Comparison of ENCODE assay signal across 18 cellular contexts in the genomic region with DNA sequence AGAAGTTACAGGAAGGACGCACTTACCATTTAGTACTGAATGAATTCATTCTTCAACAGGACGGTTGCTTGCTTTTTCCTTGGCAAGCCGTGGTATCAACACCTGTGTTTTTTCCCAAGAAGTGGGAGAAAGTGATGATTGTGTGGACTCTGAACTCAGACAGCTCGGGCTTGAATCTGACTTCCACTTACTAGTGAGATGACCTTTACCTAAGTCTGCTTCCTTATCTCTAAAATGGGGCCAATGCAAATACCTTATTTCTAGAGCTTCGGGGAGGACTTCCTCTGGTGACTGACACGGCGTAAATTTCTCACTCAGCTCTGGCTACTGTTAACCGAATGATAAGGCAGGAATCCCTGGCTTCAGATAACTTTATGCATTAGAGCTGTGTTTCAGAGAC.
A peak's percentile ranks its signal among the peaks of the same experiment; 100 is the strongest.
DNase-seq lines count a peak whose midpoint lies in the region; ATAC-seq, FAIRE-seq and TF ChIP-seq lines count a peak whose summit lies in the region.
"Had no signal": no experiment of that assay in that cellular context is flagged by ENCODE, and none has a peak within 500 bp of the region (broad histone marks: within the 10 kb centered on the region; RNA-seq: fewer than 3 reads in every experiment).

No MANE protein-coding gene starts in this region.

- H2AFZ ChIP-seq in K562 (ENCODE audit: low read depth, low read length) (no peak overlapping the region), osteoblast (ENCODE audit: low read length) (peak overlapping the region; percentile 60)

- H3K27me3 ChIP-seq in K562 (ENCODE audit: control insufficient read depth in 2 of 2, insufficient read depth in 2 of 2, low read length in 2 of 2) (peaks cover 12 to 30% of the 10 kb centered on the region in 2 experiments), osteoblast (ENCODE audit: insufficient read depth, low read length) (no peaks in the 10 kb centered on the region)
- H3K27me3 ChIP-seq: adrenal gland, BLaER1 had no signal

- H3K9me3 ChIP-seq in K562 (replicated peaks; ENCODE audit: control insufficient read depth, insufficient read depth, low read depth, low read length), result no peaks in the 10 kb centered on the region
- no peaks in the 10 kb centered on the region for H3K9me3 ChIP-seq in osteoblast (ENCODE audit: low read depth, low read length)
- H3K9me3 ChIP-seq: adrenal gland, BLaER1, heart right ventricle, prostate gland, spleen had no signal

- no peak overlapping the region for H3K9ac ChIP-seq in K562 (ENCODE audit: insufficient read depth in 1 of 2, low read depth in 2 of 2, low read length in 2 of 2)
- H3K9ac ChIP-seq: BLaER1 had no signal

- POLR2A ChIA-PET in K562 (lab: Yijun Ruan, JAX), result interaction anchor here (1.0 to 1.1 kb wide), 2 partner anchors 31 to 192 kb away, joined by 4 to 6 read pairs; no protein-coding TSS in a partner anchor

- 2% methylated on average over 8 of the region's 8 CpGs for WGBS in K562 (ENCODE audit: insufficient coverage, low coverage, missing lambda C conversion rate)

- CTCF ChIA-PET in K562 (lab: Yijun Ruan, JAX; ENCODE audit: low intra/inter-chr PET ratio), result no interaction called here

- TF ChIP-seq EP300 in K562 (IDR thresholded peaks at IDR 0.05; ENCODE audit: low read length), result no peak

- H3K4me2 ChIP-seq in K562 (ENCODE audit: insufficient read depth, low read length), result peak overlapping the region; percentile 12; the same call in 1 of the 2 replicates
- peak overlapping the region; percentile 61 for H3K4me2 ChIP-seq in osteoblast (ENCODE audit: insufficient read depth, low read length)
- H3K4me2 ChIP-seq: BLaER1 had no signal

- TF ChIP-seq RAD21 in K562 (CRISPR knock-in tag; conservative IDR thresholded peaks at IDR 0.05 in 1 of 2, IDR thresholded peaks at IDR 0.05 in 1 of 2), result no peak

- no peaks in the 10 kb centered on the region for H3K9me1 ChIP-seq in K562 (ENCODE audit: control insufficient read depth, insufficient read depth, low read length)

- 0 out of 2 replicates have a peak, but pooled peaks cover 7% of the 10 kb centered on the region for H4K20me1 ChIP-seq in K562 (replicated peaks; ENCODE audit: control insufficient read depth, insufficient read depth, low read length)
- H4K20me1 ChIP-seq in osteoblast (ENCODE audit: insufficient read depth, low read length), result no peaks in the 10 kb centered on the region
- H4K20me1 ChIP-seq: BLaER1 had no signal

- H3K4me1 ChIP-seq in K562 (replicated peaks in 1 of 2; ENCODE audit: control insufficient read depth in 2 of 2, insufficient read depth in 2 of 2, low read length in 2 of 2) (peaks cover 0 to 7% of the 10 kb centered on the region in 2 experiments; a peak in 2 of 5 replicates), osteoblast (ENCODE audit: insufficient read depth, low read length) (peaks cover 25% of the 10 kb centered on the region)
- H3K4me1 ChIP-seq: adrenal gland, spleen had no signal

- H3K36me3 ChIP-seq in K562 (ENCODE audit: control insufficient read depth, insufficient read depth, low read length) (no peaks in the 10 kb centered on the region), osteoblast (ENCODE audit: insufficient read depth, low read length) (no peaks in the 10 kb centered on the region)
- H3K36me3 ChIP-seq: adrenal gland, BLaER1, heart right ventricle, prostate gland, spleen had no signal

- DNase-seq in SKM-1 treated with dmso at 0.1 percent for 144 hours (lab: John Stamatoyannopoulos, UW; ENCODE audit: unreplicated experiment), result peak; percentile 25
- DNase-seq in SKM-1 (lab: John Stamatoyannopoulos, UW; ENCODE audit: unreplicated experiment), result no peak
- peak; percentile 30 for DNase-seq in NB4 (ENCODE audit: low read depth)
- DNase-seq in K562 (ENCODE audit: extremely low read depth in 1 of 4, low spot score in 3 of 4), result peak in 2 of 4 experiments; percentile 7 to 19
- no peak for DNase-seq in osteoblast (ENCODE audit: insufficient read length, low spot score, missing footprints)
- DNase-seq in NCI-H1048 (lab: John Stamatoyannopoulos, UW), result no peak
- no peak for DNase-seq in central memory CD4-positive, alpha-beta T cell
- DNase-seq in AML-193 (lab: John Stamatoyannopoulos, UW), result no peak
- DNase-seq: 8988T; adrenal gland; GDM1; heart right ventricle; naive thymus-derived CD4-positive, alpha-beta T cell; spleen had no signal

- FAIRE-seq in K562 (lab: Jason Lieb, UNC), result no peak
- FAIRE-seq: RCC 7860 had no signal

- no peak overlapping the region for H3K4me3 ChIP-seq in NB4 (ENCODE audit: low read depth, low read length)
- H3K4me3 ChIP-seq in K562, result no peak overlapping the region
- H3K4me3 ChIP-seq in osteoblast (ENCODE audit: insufficient read depth, low read length), result no peak overlapping the region
- H3K4me3 ChIP-seq: adrenal gland, BLaER1, heart right ventricle, prostate gland, spleen had no signal

- in situ Hi-C loops in K562 (cut with MboI), result no loop called here

- intact Hi-C loops in K562 (cut with micrococcal nuclease), result no loop called here

- TF ChIP-seq CTCF in NB4 (IDR thresholded peaks at IDR 0.05; ENCODE audit: low read depth, low read length) (no peak), K562 (IDR thresholded peaks at IDR 0.05 in 2 of 3, conservative IDR thresholded peaks at IDR 0.05 in 1 of 3; ENCODE audit: insufficient read depth in 2 of 3, low read depth in 1 of 3, low read length in 3 of 3) (no peak), osteoblast (IDR thresholded peaks at IDR 0.05; ENCODE audit: extremely low read depth, low read depth, low read length) (no peak)

- H3K79me2 ChIP-seq in K562 (ENCODE audit: control insufficient read depth, insufficient read depth, low read length), result no peaks in the 10 kb centered on the region
- H3K79me2 ChIP-seq in osteoblast (ENCODE audit: insufficient read depth, low read length), result no peaks in the 10 kb centered on the region

- ATAC-seq in K562, result peak; percentile 67; the same call in 2 of the 3 replicates
- ATAC-seq: naive thymus-derived CD4-positive, alpha-beta T cell had no signal

- H3K27ac ChIP-seq in K562 (ENCODE audit: extremely low read depth, low read depth, low read length) (no peak overlapping the region), osteoblast (ENCODE audit: low read depth, low read length) (no peak overlapping the region)
- H3K27ac ChIP-seq: adrenal gland, BLaER1, heart right ventricle, prostate gland, spleen, VCaP had no signal

- TF ChIP-seq POLR2A in NB4 (IDR thresholded peaks at IDR 0.05; ENCODE audit: extremely low read depth, insufficient read length), result no peak
- TF ChIP-seq POLR2A in K562 (conservative IDR thresholded peaks at IDR 0.05), result no peak

- no TSS peak for BruUV-seq in K562 (replicated peaks; lab: Mats Ljungman, UMichigan)

TF ChIP-seq in K562, 482 proteins besides CTCF, POLR2A, EP300 and RAD21 (continues in another document):
- TF ChIP-seq STAT5B (CRISPR knock-in tag; IDR thresholded peaks at IDR 0.05), result no peak
- TF ChIP-seq TCF7 (IDR thresholded peaks at IDR 0.05; ENCODE audit: borderline replicate concordance), result no peak
- peak; percentile 69 for TF ChIP-seq MEIS2 (IDR thresholded peaks at IDR 0.05; ENCODE audit: partially characterized antibody)

Comparison
In these comparisons a context has a peak if more than half of its experiments do, and no peak if none do; other contexts are left out.
1. DNase-seq: peak in SKM-1 treated with dmso at 0.1 percent for 144 hours (single experiment) and NB4 (single experiment); none in SKM-1 (single experiment), osteoblast (single experiment), NCI-H1048 (single experiment), central memory CD4-positive, alpha-beta T cell (single experiment) and AML-193 (0 of 2).